22 cellular contexts compared by ENCODE assay signal in the genomic region with DNA sequence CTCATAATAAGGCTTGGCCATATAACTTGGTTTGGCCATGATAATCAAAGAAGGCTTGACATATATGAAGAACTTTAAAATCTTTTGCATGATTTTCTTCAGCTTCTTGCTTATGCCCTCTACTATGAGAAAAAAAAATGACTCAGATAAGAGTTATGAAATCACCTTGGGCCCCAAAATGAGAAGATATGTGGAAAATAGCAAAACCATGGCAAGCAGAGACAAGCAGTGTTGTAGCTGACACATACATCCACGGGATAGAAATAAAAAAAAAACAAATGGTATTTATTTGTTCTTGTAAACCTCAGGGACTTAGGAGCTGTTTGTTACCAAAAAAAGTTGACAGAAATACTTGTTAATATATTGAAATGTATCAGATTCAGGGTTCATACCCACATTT.
A peak's percentile ranks its signal among the peaks of the same experiment; 100 is the strongest.
DNase-seq lines count a peak whose midpoint lies in the region; ATAC-seq, FAIRE-seq and TF ChIP-seq lines count a peak whose summit lies in the region.
"Had no signal": no experiment of that assay in that cellular context is flagged by ENCODE, and none has a peak within 500 bp of the region (broad histone marks: within the 10 kb centered on the region; RNA-seq: fewer than 3 reads in every experiment).

No MANE protein-coding gene starts in this region.

- H3K27ac ChIP-seq in breast epithelium (no peak overlapping the region), keratinocyte (ENCODE audit: control insufficient read depth, insufficient read depth, low read length) (peak overlapping the region; percentile 66)
- H3K27ac ChIP-seq: BLaER1, C4-2B had no signal

- DNase-seq in MCF 10A (ENCODE audit: unreplicated experiment) (peak; percentile 37), breast epithelium (ENCODE audit: low spot score in 2 of 2) (no peak), amniotic epithelial cell (ENCODE audit: low read depth) (peak; percentile 6), epithelial cell of esophagus (ENCODE audit: low read depth) (peak; percentile 91), keratinocyte (ENCODE audit: low read depth, low spot score) (no peak), foreskin melanocyte (no peak)
- DNase-seq in activated T-cell treated with anti-CD3 and anti-CD28 coated beads, Interleukin-2, amount 50 U/mL, for 24 hours: no peak
- DNase-seq: Caco-2; CD4-positive, CD25-positive, alpha-beta regulatory T cell; CD8-positive, alpha-beta T cell; DMS153; DND-41; GOT3; H7; HCEC 1CT had no signal

- H3K4me3 ChIP-seq in breast epithelium (no peak overlapping the region), epithelial cell of esophagus (ENCODE audit: low read length) (no peak overlapping the region), keratinocyte (ENCODE audit: control insufficient read depth in 2 of 3, extremely low read depth in 1 of 3, insufficient read depth in 2 of 3, low read depth in 1 of 3, low read length in 3 of 3) (no peak overlapping the region)
- H3K4me3 ChIP-seq: BLaER1 had no signal

- POLR2A ChIA-PET in MCF 10A (lab: Yijun Ruan, JAX): interaction anchor here (0.5 to 1.0 kb wide), 4 partner anchors 8 to 66 kb away, joined by 3 to 5 read pairs (median 4); no protein-coding TSS in a partner anchor

- H4K20me1 ChIP-seq in keratinocyte (ENCODE audit: control insufficient read depth, extremely low read depth, insufficient read depth, low read length): no peaks in the 10 kb centered on the region
- H4K20me1 ChIP-seq: BLaER1 had no signal

- FAIRE-seq in keratinocyte (lab: Jason Lieb, UNC): no peak
- FAIRE-seq: A204.1, G401.6, GM12892 had no signal

- dilution Hi-C loops in keratinocyte (cut with MboI; ENCODE audit: extremely low pct_ligation_motif_present, low sequenced_read_pairs): no loop called here

- peak overlapping the region; percentile 43 for H2AFZ ChIP-seq in keratinocyte (ENCODE audit: control insufficient read depth, low read length)

- H3K9me3 ChIP-seq in breast epithelium (no peaks in the 10 kb centered on the region), keratinocyte (ENCODE audit: control insufficient read depth, low read depth, low read length) (no peaks in the 10 kb centered on the region)
- H3K9me3 ChIP-seq: BLaER1, Caco-2 had no signal

- H3K4me2 ChIP-seq in keratinocyte (ENCODE audit: control insufficient read depth, extremely low read depth, insufficient read depth, low read depth, low read length): peak overlapping the region; percentile 37
- H3K4me2 ChIP-seq: BLaER1 had no signal

- no peaks in the 10 kb centered on the region for H3K27me3 Mint-ChIP-seq in MCF 10A (ENCODE audit: insufficient read depth, unreplicated experiment)
- no peaks in the 10 kb centered on the region for H3K27me3 Mint-ChIP-seq in activated T-cell treated with anti-CD3 and anti-CD28 coated beads, Interleukin-2, amount 50 U/mL, for 24 hours
- H3K27me3 Mint-ChIP-seq: B cell; CD4-positive, CD25-positive, alpha-beta regulatory T cell had no signal

- H3K36me3 ChIP-seq in breast epithelium (no peaks in the 10 kb centered on the region), keratinocyte (ENCODE audit: control insufficient read depth in 2 of 2, extremely low read depth in 1 of 2, insufficient read depth in 2 of 2, low read length in 2 of 2) (no peaks in the 10 kb centered on the region)
- H3K36me3 ChIP-seq: BLaER1 had no signal

- no peak overlapping the region for H3K4me3 Mint-ChIP-seq in MCF 10A (ENCODE audit: unreplicated experiment)
- H3K4me3 Mint-ChIP-seq in activated T-cell treated with anti-CD3 and anti-CD28 coated beads, Interleukin-2, amount 50 U/mL, for 24 hours: no peak overlapping the region
- H3K4me3 Mint-ChIP-seq: B cell; CD4-positive, CD25-positive, alpha-beta regulatory T cell; CD8-positive, alpha-beta T cell had no signal

- ATAC-seq in GM18861 (IDR thresholded peaks at IDR 0.05; ENCODE audit: unreplicated experiment): no peak
- ATAC-seq: CD8-positive, alpha-beta T cell had no signal

- H3K27me3 ChIP-seq in breast epithelium (no peaks in the 10 kb centered on the region), keratinocyte (ENCODE audit: control insufficient read depth, extremely low read depth, insufficient read depth, low read length) (no peaks in the 10 kb centered on the region)
- H3K27me3 ChIP-seq: BLaER1 had no signal

- no peak overlapping the region for H3K9ac ChIP-seq in keratinocyte (ENCODE audit: control insufficient read depth, extremely low read depth, insufficient read depth, low read length)
- H3K9ac ChIP-seq: BLaER1 had no signal

- CTCF ChIA-PET in MCF 10A (lab: Yijun Ruan, JAX): interaction anchor here (0.7 kb wide), 1 partner anchor 190 kb away, joined by 4 read pairs; no protein-coding TSS in a partner anchor

- H3K36me3 Mint-ChIP-seq in MCF 10A (ENCODE audit: insufficient read depth, unreplicated experiment): no peaks in the 10 kb centered on the region
- H3K36me3 Mint-ChIP-seq in activated T-cell treated with anti-CD3 and anti-CD28 coated beads, Interleukin-2, amount 50 U/mL, for 24 hours (ENCODE audit: low read depth): no peaks in the 10 kb centered on the region
- H3K36me3 Mint-ChIP-seq: CD4-positive, CD25-positive, alpha-beta regulatory T cell; CD8-positive, alpha-beta T cell had no signal

- intact Hi-C loops in MCF 10A (cut with micrococcal nuclease): no loop called here
- intact Hi-C loops in breast epithelium (cut with DNase I; ENCODE audit: low total_unique reads): no loop called here

- no peaks in the 10 kb centered on the region for H3K4me1 ChIP-seq in breast epithelium
- H3K4me1 ChIP-seq in keratinocyte (ENCODE audit: control insufficient read depth, extremely low read depth, insufficient read depth, low read length): peaks cover 16% of the 10 kb centered on the region
- H3K4me1 ChIP-seq: BLaER1 had no signal

- no TSS peak for BruUV-seq in MCF 10A (replicated peaks; lab: Mats Ljungman, UMichigan)

- H3K79me2 ChIP-seq in keratinocyte (ENCODE audit: control insufficient read depth, insufficient read depth, low read length): no peaks in the 10 kb centered on the region

- no peaks in the 10 kb centered on the region for H3K9me1 ChIP-seq in keratinocyte (ENCODE audit: control insufficient read depth, extremely low read depth, insufficient read depth, low read length)

- no peak for TF ChIP-seq POLR2A in breast epithelium (IDR thresholded peaks at IDR 0.05)

- TF ChIP-seq CTCF in MCF 10A (IDR thresholded peaks at IDR 0.05; ENCODE audit: unreplicated experiment) (no peak), breast epithelium (IDR thresholded peaks at IDR 0.05) (no peak), epithelial cell of esophagus (IDR thresholded peaks at IDR 0.05; ENCODE audit: insufficient read depth, low read depth, low read length, missing control alignments) (no peak), keratinocyte (optimal IDR thresholded peaks at IDR 0.05 in 1 of 3, IDR thresholded peaks at IDR 0.05 in 1 of 3, conservative IDR thresholded peaks at IDR 0.05 in 1 of 3; ENCODE audit: extremely low read depth in 1 of 3, insufficient read depth in 2 of 3, low read length in 3 of 3) (no peak)

- H3K9me3 Mint-ChIP-seq in MCF 10A (ENCODE audit: unreplicated experiment): no peaks in the 10 kb centered on the region
- H3K9me3 Mint-ChIP-seq in activated T-cell treated with anti-CD3 and anti-CD28 coated beads, Interleukin-2, amount 50 U/mL, for 24 hours: peaks cover 3% of the 10 kb centered on the region

- H3K4me1 Mint-ChIP-seq in MCF 10A (ENCODE audit: insufficient read depth, unreplicated experiment): peaks cover 6% of the 10 kb centered on the region
- H3K4me1 Mint-ChIP-seq in activated T-cell treated with anti-CD3 and anti-CD28 coated beads, Interleukin-2, amount 50 U/mL, for 24 hours (ENCODE audit: low read depth): no peaks in the 10 kb centered on the region
- H3K4me1 Mint-ChIP-seq: B cell; CD4-positive, CD25-positive, alpha-beta regulatory T cell had no signal

- peak overlapping the region; percentile 37 for H3K27ac Mint-ChIP-seq in MCF 10A (ENCODE audit: low read depth, unreplicated experiment)
- no peak overlapping the region for H3K27ac Mint-ChIP-seq in activated T-cell treated with anti-CD3 and anti-CD28 coated beads, Interleukin-2, amount 50 U/mL, for 24 hours
- H3K27ac Mint-ChIP-seq: B cell; CD4-positive, CD25-positive, alpha-beta regulatory T cell; CD8-positive, alpha-beta T cell had no signal

Comparison
In these comparisons a context has a peak if more than half of its experiments do, and no peak if none do; other contexts are left out.
1. DNase-seq: peak in MCF 10A (single experiment), amniotic epithelial cell (single experiment) and epithelial cell of esophagus (single experiment); none in breast epithelium (0 of 2), keratinocyte (single experiment), activated T-cell treated with anti-CD3 and anti-CD28 coated beads, Interleukin-2, amount 50 U/mL, for 24 hours (single experiment) and foreskin melanocyte (single experiment).